Comparison of ENCODE assay signal across 8 cellular contexts in genomic region chr1:231337472-231338269, GRCh38. TPM values are rescaled to one million over a fixed set of nuclear protein-coding genes. Genes with fewer than 3 reads are reported as not detected.
DNase-seq lines count a peak whose midpoint lies in the region; ATAC-seq and TF ChIP-seq lines count a peak whose summit lies in the region.

Gene EXOC8 (minus strand): TSS chr1:231337852. CDS start chr1:231337745, 107 bp downstream.

- DNase-seq in NCI-H187 treated with DMSO at 0.1 percent for 48 hours (lab: John Stamatoyannopoulos, UW) (peak; percentile 47), anterior cingulate cortex (lab: John Stamatoyannopoulos, UW) (peak; percentile 66 to 99 (median 94)), right cardiac atrium (peak; percentile 94 to 98 (median 97)), pulmonary artery endothelial cell (ENCODE audit: low read depth, low spot score) (peak; percentile 81), uterus (peak; percentile 95 to 99)

- H3K4me1 ChIP-seq in right cardiac atrium (ENCODE audit: control insufficient read depth, insufficient read depth, low read length) (peaks cover 12% of the 10 kb centered on the region), uterus (peaks cover 6 to 15% of the 10 kb centered on the region in 2 donors)

- no peak for TF ChIP-seq CTCF in uterus (IDR thresholded peaks at IDR 0.05)

- H3K27ac ChIP-seq in right cardiac atrium (ENCODE audit: low read length) = peak within 1 kb of the TSS; percentile 92
- H3K27ac ChIP-seq in uterus = peak within 1 kb of the TSS; percentile 89 to 94

- no peaks in the 10 kb centered on the region for H3K27me3 ChIP-seq in right cardiac atrium (ENCODE audit: control insufficient read depth, insufficient read depth)
- no peaks in the 10 kb centered on the region for H3K27me3 ChIP-seq in uterus

- TF ChIP-seq POLR2A in uterus (IDR thresholded peaks at IDR 0.05) = peak; percentile 73 to 95

- WGBS in right cardiac atrium = under 1% methylated on average over 74 of the region's 74 CpGs

- H3K36me3 ChIP-seq in uterus = no peaks in the 10 kb centered on the region

- H3K9me3 ChIP-seq in right cardiac atrium (ENCODE audit: control insufficient read depth, low read length) (no peaks in the 10 kb centered on the region), uterus (no peaks in the 10 kb centered on the region)

- ATAC-seq in GM18499 (IDR thresholded peaks at IDR 0.05; ENCODE audit: insufficient read depth, unreplicated experiment) = peak; percentile 62
- peak; percentile 72 for ATAC-seq in HG02943 (IDR thresholded peaks at IDR 0.05; ENCODE audit: low read depth, unreplicated experiment)
- peak; percentile 97 for ATAC-seq in right cardiac atrium

- intact Hi-C loops in T-helper 2 cell treated with Interferon-gamma antibody and Interleukin-4, amounts not matched to agents 100 ng/mL and 5 ng/mL, for 36 hours (cut with micrococcal nuclease) = loop anchor here (1.0 to 5.0 kb wide), 7 partner anchors 19 to 695 kb away; partner anchors contain the start of genes ARV1, COG2, EGLN1 and GNPAT
- intact Hi-C loops in right cardiac atrium (cut with DNase I) (loop anchor here in 1 of 4 donors (10.0 kb wide), 1 partner anchor 93 kb away; the partner anchor contains the start of gene GNPAT), uterus (cut with DNase I; ENCODE audit: low total_unique reads) (no loop called here)

- peak within 1 kb of the TSS; percentile 78 for H3K4me3 ChIP-seq in right cardiac atrium (ENCODE audit: low read length)
- peak within 1 kb of the TSS; percentile 67 to 82 for H3K4me3 ChIP-seq in uterus

RNA-seq across cellular contexts. Expression of gene EXOC8, which starts in this region (rescaled TPM):
- 18.6 and 18.9 TPM in 2 replicates for total RNA-seq in T-helper 2 cell treated with Interferon-gamma antibody and Interleukin-4, amounts not matched to agents 100 ng/mL and 5 ng/mL, for 36 hours
- total RNA-seq in right cardiac atrium = 10 to 100 TPM; 12.3 to 16.9 (median 14.0) TPM
- polyA plus RNA-seq in right cardiac atrium = 5.9 TPM
- 21.2 and 28.9 TPM in 2 replicates for total RNA-seq in pulmonary artery endothelial cell
- 10 to 100 TPM; 14.1 to 27.1 (median 16.9) TPM for total RNA-seq in uterus

Comparison
In these comparisons a context has a peak if more than half of its experiments do, and no peak if none do; other contexts are left out.
1. Peak in every context shown above with its lines: DNase-seq, ATAC-seq, H3K4me3 ChIP-seq and H3K27ac ChIP-seq.
2. DNase-seq: peak in every context shown above with its lines; median percentile 97 in right cardiac atrium; 97 in uterus; 94 in anterior cingulate cortex; 81 in pulmonary artery endothelial cell; 47 in NCI-H187 treated with DMSO at 0.1 percent for 48 hours.